ENCODE assay signal across 1 cellular context in the genomic region with DNA sequence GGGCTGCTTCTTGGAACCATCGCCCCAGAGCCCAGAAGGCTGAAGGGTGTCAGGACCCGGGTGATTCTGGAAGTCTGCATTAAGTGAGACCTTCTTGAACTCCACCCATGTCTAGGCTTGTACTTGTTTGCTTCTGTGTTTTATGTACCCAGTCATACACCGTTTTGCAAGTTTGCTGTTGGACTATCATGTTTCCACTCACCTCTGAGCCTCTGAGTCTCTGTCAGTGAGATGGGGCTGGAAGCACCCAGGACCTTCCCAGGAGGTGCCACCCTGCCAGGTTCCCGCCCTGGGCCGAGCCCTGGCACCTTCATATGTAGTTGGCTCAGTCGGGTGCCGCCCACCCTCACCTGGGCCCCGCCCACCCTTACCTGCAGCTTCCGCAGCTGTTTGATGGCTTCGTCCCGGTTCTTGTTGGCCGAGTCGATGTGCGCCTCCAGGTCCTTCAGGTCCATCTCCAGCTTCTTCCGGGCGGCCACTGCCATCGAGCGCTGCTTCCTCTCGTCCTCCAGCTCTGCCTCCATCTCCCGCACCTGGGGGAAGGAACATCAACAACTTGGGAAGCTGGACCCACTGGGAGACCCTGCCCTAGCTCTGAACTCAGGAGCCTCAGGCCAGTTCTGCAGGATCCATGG.
TF ChIP-seq lines count a peak whose summit lies in the region.

No MANE protein-coding gene starts in this region.

TF ChIP-seq in IMR-90, 13 proteins besides CTCF, POLR2A, EP300 and RAD21:
- TF ChIP-seq MAFK (IDR thresholded peaks at IDR 0.05; ENCODE audit: low read depth, low read length) (no peak), FOS (IDR thresholded peaks at IDR 0.05; ENCODE audit: low read depth, low read length) (no peak)
